In genomic region chr6:170305772-170306323, GRCh38 we compare ENCODE assay signal across 8 cellular contexts. TPM values are rescaled to one million over a fixed set of nuclear protein-coding genes. Genes with fewer than 3 reads are reported as not detected.
DNase-seq lines count a peak whose midpoint lies in the region; ATAC-seq and TF ChIP-seq lines count a peak whose summit lies in the region.

No MANE protein-coding gene starts in this region.

- no peak for TF ChIP-seq CTCF in glutamatergic neuron (IDR thresholded peaks at IDR 0.05; ENCODE audit: partially characterized antibody, unreplicated experiment)

- H3K9me3 Mint-ChIP-seq in activated CD4-positive, alpha-beta T cell treated with anti-CD3 and anti-CD28 coated beads, Interleukin-2, amount 10 ng/mL, durations not matched to agents 24 days and 14 days, result peaks cover 6% of the 10 kb centered on the region
- peaks cover 12% of the 10 kb centered on the region for H3K9me3 Mint-ChIP-seq in glutamatergic neuron (ENCODE audit: unreplicated experiment)

- peak overlapping the region; percentile 85 to 98 (median 92) for H3K4me3 ChIP-seq in skin epidermis

- H3K4me3 Mint-ChIP-seq in activated CD4-positive, alpha-beta T cell treated with anti-CD3 and anti-CD28 coated beads, Interleukin-2, amount 10 ng/mL, durations not matched to agents 24 days and 14 days, result peak overlapping the region; percentile 94
- peak overlapping the region; percentile 93 for H3K4me3 Mint-ChIP-seq in glutamatergic neuron (ENCODE audit: unreplicated experiment)

- peak overlapping the region; percentile 5 for H3K27ac Mint-ChIP-seq in activated CD4-positive, alpha-beta T cell treated with anti-CD3 and anti-CD28 coated beads, Interleukin-2, amount 10 ng/mL, durations not matched to agents 24 days and 14 days
- peak overlapping the region; percentile 67 for H3K27ac Mint-ChIP-seq in glutamatergic neuron (ENCODE audit: unreplicated experiment)

- intact Hi-C loops in activated CD4-positive, alpha-beta T cell treated with anti-CD3 and anti-CD28 coated beads, Interleukin-2, amount 10 ng/mL, durations not matched to agents 24 days and 14 days (cut with micrococcal nuclease), result loop anchor here (1.0 to 10.0 kb wide), 9 partner anchors 13 to 604 kb away; partner anchors contain the start of genes C6orf120, DYNLT2, ERMARD and PDCD2

- peaks cover 19% of the 10 kb centered on the region for H3K36me3 Mint-ChIP-seq in activated CD4-positive, alpha-beta T cell treated with anti-CD3 and anti-CD28 coated beads, Interleukin-2, amount 10 ng/mL, durations not matched to agents 24 days and 14 days (ENCODE audit: low read depth)
- peaks cover 29% of the 10 kb centered on the region for H3K36me3 Mint-ChIP-seq in glutamatergic neuron (ENCODE audit: unreplicated experiment)

- peaks cover 25% of the 10 kb centered on the region for H3K4me1 Mint-ChIP-seq in activated CD4-positive, alpha-beta T cell treated with anti-CD3 and anti-CD28 coated beads, Interleukin-2, amount 10 ng/mL, durations not matched to agents 24 days and 14 days
- peaks cover 16% of the 10 kb centered on the region for H3K4me1 Mint-ChIP-seq in glutamatergic neuron (ENCODE audit: low read depth, unreplicated experiment)

- peaks cover 41% of the 10 kb centered on the region for H3K27me3 Mint-ChIP-seq in activated CD4-positive, alpha-beta T cell treated with anti-CD3 and anti-CD28 coated beads, Interleukin-2, amount 10 ng/mL, durations not matched to agents 24 days and 14 days
- H3K27me3 Mint-ChIP-seq in glutamatergic neuron (ENCODE audit: unreplicated experiment), result peaks cover 6% of the 10 kb centered on the region

- ATAC-seq in SK-N-SH treated with all-trans-retinoic acid at 6 μM for 48 hours, result peak; percentile 59

- H3K27ac ChIP-seq in skin epidermis, result peak overlapping the region in 19 of 21 experiments; percentile 42 to 99 (median 95)

- DNase-seq in activated CD4-positive, alpha-beta T cell treated with anti-CD3 and anti-CD28 coated beads, Interleukin-2, amount 10 ng/mL, durations not matched to agents 24 days and 14 days, result no peak
- no peak for DNase-seq in activated CD4-positive, alpha-beta T cell treated with anti-CD3 and anti-CD28 coated beads, Interleukin-2, amount 50 U/mL, for 4 hours
- DNase-seq in glutamatergic neuron (no peak), NCI-H1436 (lab: John Stamatoyannopoulos, UW) (no peak), AG08395 (ENCODE audit: low spot score) (no peak)
- DNase-seq in activated CD4-positive, alpha-beta T cell treated with anti-CD3 and anti-CD28 coated beads for 1 hour, result no peak

TF ChIP-seq in SK-N-SH treated with all-trans-retinoic acid at 6 μM for 48 hours, 23 proteins besides CTCF, POLR2A, EP300 and RAD21:
- TF ChIP-seq ESRRG (CRISPR knock-in tag; IDR thresholded peaks at IDR 0.05) (no peak), ZNF8 (CRISPR knock-in tag; IDR thresholded peaks at IDR 0.05) (no peak), CSDC2 (CRISPR knock-in tag; IDR thresholded peaks at IDR 0.05) (no peak), TOX (CRISPR knock-in tag; IDR thresholded peaks at IDR 0.05; ENCODE audit: borderline replicate concordance) (no peak), ARNTL (CRISPR knock-in tag; IDR thresholded peaks at IDR 0.05; ENCODE audit: borderline replicate concordance, low read depth) (no peak)

RNA-seq across cellular contexts. Expression of gene FAM120B, which starts 0.7 kb away (rescaled TPM):
- total RNA-seq in activated CD4-positive, alpha-beta T cell treated with anti-CD3 and anti-CD28 coated beads, Interleukin-2, amount 10 ng/mL, durations not matched to agents 24 days and 14 days, result 18.7 and 19.3 TPM in 2 replicates
- 48.3 TPM for total RNA-seq in glutamatergic neuron (ENCODE audit: unreplicated experiment)

RNA-seq across cellular contexts. Expression of gene DLL1, which starts 15.0 kb away (rescaled TPM):
- 0.17 TPM in 1 of 2 replicates, not detected in the other for total RNA-seq in activated CD4-positive, alpha-beta T cell treated with anti-CD3 and anti-CD28 coated beads, Interleukin-2, amount 10 ng/mL, durations not matched to agents 24 days and 14 days
- total RNA-seq in glutamatergic neuron (ENCODE audit: unreplicated experiment), result 34.3 TPM

Comparison
In these comparisons a context has a peak if more than half of its experiments do, and no peak if none do; other contexts are left out.
1. RNA of gene DLL1, which starts 15.0 kb away (total RNA-seq): 34.3 TPM in glutamatergic neuron (single experiment); 0.17 TPM in activated CD4-positive, alpha-beta T cell treated with anti-CD3 and anti-CD28 coated beads, Interleukin-2, amount 10 ng/mL, durations not matched to agents 24 days and 14 days; every median in the first group is over 10 times any median in the second.